8 cellular contexts compared by ENCODE assay signal in genomic region chr18:76493213-76494107, GRCh38. TPM values are rescaled to one million over a fixed set of nuclear protein-coding genes. Genes with fewer than 3 reads are reported as not detected.
DNase-seq lines count a peak whose midpoint lies in the region; ATAC-seq, FAIRE-seq and TF ChIP-seq lines count a peak whose summit lies in the region.

No MANE protein-coding gene starts in this region.

- no peaks in the 10 kb centered on the region for H3K36me3 ChIP-seq in OCI-LY3 (replicated peaks; ENCODE audit: low read depth, low read length)
- H3K36me3 ChIP-seq in body of pancreas (replicated peaks in 1 of 2; ENCODE audit: insufficient read depth in 1 of 2, low read depth in 2 of 2): no peaks in the 10 kb centered on the region
- no peaks in the 10 kb centered on the region for H3K36me3 ChIP-seq in spleen

- peaks cover 8% of the 10 kb centered on the region for H3K79me2 ChIP-seq in OCI-LY3 (ENCODE audit: low read length)

- peaks cover 13% of the 10 kb centered on the region for H3K27me3 ChIP-seq in CD4-positive, alpha-beta T cell (ENCODE audit: control insufficient read depth, insufficient read depth, low read length)
- 0 out of 2 replicates have a peak, but pooled peaks cover 3% of the 10 kb centered on the region for H3K27me3 ChIP-seq in OCI-LY3 (ENCODE audit: low read depth, low read length)
- no peaks in the 10 kb centered on the region for H3K27me3 ChIP-seq in body of pancreas
- peaks cover 0 to 53% (median 3%) of the 10 kb centered on the region in 7 donors for H3K27me3 ChIP-seq in spleen (replicated peaks in 1 of 7)

- no peak for DNase-seq in CD4-positive, alpha-beta T cell
- peak in 1 of 4 donors; percentile 40 for DNase-seq in body of pancreas
- no peak for DNase-seq in spleen
- DNase-seq in stimulated activated CD4-positive, alpha-beta T cell treated with anti-CD3 and anti-CD28 coated beads, Interleukin-4, amount 100 ng/mL, for 1 hour: no peak

- CTCF ChIA-PET in CD4-positive, alpha-beta T cell (lab: Charles Lee): no interaction called here

- H3K4me1 ChIP-seq in OCI-LY3 (ENCODE audit: low read length) (peaks cover 13% of the 10 kb centered on the region; the same call in 1 of the 2 replicates), body of pancreas (peaks cover 26% of the 10 kb centered on the region), spleen (peaks cover 8 to 89% (median 41%) of the 10 kb centered on the region in 6 donors)

- peak; percentile 91 for FAIRE-seq in islet of Langerhans (lab: Jason Lieb, UNC)

- peak overlapping the region; percentile 82 for H3K27ac Mint-ChIP-seq in CD4-positive, alpha-beta T cell

- H3K27me3 Mint-ChIP-seq in CD4-positive, alpha-beta T cell: peaks cover 82% of the 10 kb centered on the region

- intact Hi-C loops in CD4-positive, alpha-beta T cell (cut with DNase I, micrococcal nuclease): loop anchor here (2.0 to 10.0 kb wide), 3 partner anchors 43 to 1899 kb away; partner anchors contain the start of gene ZNF407 (in 2 of the 2)
- intact Hi-C loops in body of pancreas (cut with DNase I): no loop called here
- intact Hi-C loops in spleen (cut with DNase I; ENCODE audit: low total_unique reads): no loop called here

- WGBS in body of pancreas, 2 donors: 0 to 1% methylated on average over 29 of the region's 30 CpGs
- 0 to 1% (median 1%) methylated on average over 29 to 30 of the region's 30 CpGs for WGBS in spleen, 5 donors

- TF ChIP-seq CTCF in CD4-positive, alpha-beta T cell (IDR thresholded peaks at IDR 0.05): no peak
- TF ChIP-seq CTCF in OCI-LY3 (IDR thresholded peaks at IDR 0.05; ENCODE audit: low read depth, low read length): no peak
- no peak for TF ChIP-seq CTCF in body of pancreas (IDR thresholded peaks at IDR 0.05)
- TF ChIP-seq CTCF in spleen (IDR thresholded peaks at IDR 0.05 in 8 of 11, conservative IDR thresholded peaks at IDR 0.05 in 3 of 11): no peak

- peaks cover 31% of the 10 kb centered on the region for H3K36me3 Mint-ChIP-seq in CD4-positive, alpha-beta T cell (ENCODE audit: low read depth)

- POLR2A ChIA-PET in CD4-positive, alpha-beta T cell (lab: Charles Lee): interaction anchor here (0.8 to 2.3 kb wide), 6 partner anchors 25 to 228 kb away, joined by 3 to 7 read pairs (median 5); no protein-coding TSS in a partner anchor

- H3K9me3 Mint-ChIP-seq in CD4-positive, alpha-beta T cell: no peaks in the 10 kb centered on the region

- TF ChIP-seq POLR2A in body of pancreas (IDR thresholded peaks at IDR 0.05) (no peak), spleen (IDR thresholded peaks at IDR 0.05) (no peak)

- H4K20me1 ChIP-seq in OCI-LY3 (ENCODE audit: insufficient read depth, low read length): no peaks in the 10 kb centered on the region

- peak overlapping the region; percentile 76 for H3K4me3 ChIP-seq in OCI-LY3 (ENCODE audit: low read length)
- H3K4me3 ChIP-seq in body of pancreas: peak overlapping the region; percentile 27 to 64
- H3K4me3 ChIP-seq in spleen: peak overlapping the region; percentile 56 to 90 (median 76)

- H2AFZ ChIP-seq in OCI-LY3 (ENCODE audit: low read depth, low read length): peak overlapping the region; percentile 34; the same call in 1 of the 2 replicates

- H3K4me3 Mint-ChIP-seq in CD4-positive, alpha-beta T cell: peak overlapping the region; percentile 95

- peak overlapping the region; percentile 68 for H3K9ac ChIP-seq in OCI-LY3 (ENCODE audit: low read length)

- ATAC-seq in CD4-positive, alpha-beta T cell (ENCODE audit: poor library complexity): no peak
- ATAC-seq in GM19324 (IDR thresholded peaks at IDR 0.05; ENCODE audit: low FRiP score, unreplicated experiment): peak; percentile 17
- ATAC-seq in HG03378 (IDR thresholded peaks at IDR 0.05; ENCODE audit: unreplicated experiment): peak; percentile 20
- peak; percentile 50 for ATAC-seq in body of pancreas

- no peak overlapping the region for H3K27ac ChIP-seq in CD4-positive, alpha-beta T cell (ENCODE audit: low read depth, low read length)
- H3K27ac ChIP-seq in OCI-LY3 (ENCODE audit: low read length): peak overlapping the region; percentile 75
- peak overlapping the region; percentile 81 to 91 (median 90) for H3K27ac ChIP-seq in body of pancreas
- H3K27ac ChIP-seq in spleen: peak overlapping the region; percentile 71 to 97 (median 88)

- no peaks in the 10 kb centered on the region for H3K9me3 ChIP-seq in CD4-positive, alpha-beta T cell (ENCODE audit: control insufficient read depth, low read length)
- H3K9me3 ChIP-seq in OCI-LY3 (ENCODE audit: insufficient read depth, low read length) (peaks cover 6% of the 10 kb centered on the region; the same call in 1 of the 2 replicates), body of pancreas (no peaks in the 10 kb centered on the region), spleen (no peaks in the 10 kb centered on the region)

- peaks cover 59% of the 10 kb centered on the region for H3K4me1 Mint-ChIP-seq in CD4-positive, alpha-beta T cell (ENCODE audit: low read depth)

- peak overlapping the region; percentile 53 for H3K4me2 ChIP-seq in OCI-LY3 (ENCODE audit: low read length)

RNA-seq across cellular contexts. Expression of gene ZNF516, which starts 1.6 kb away (rescaled TPM):
- 10 to 100 TPM; 22.4 to 29.3 TPM for total RNA-seq in CD4-positive, alpha-beta T cell
- 10 to 100 TPM; 13.5 to 16.5 TPM for total RNA-seq in body of pancreas
- 10 to 100 TPM; 20.8 to 58.4 (median 41.1) TPM for total RNA-seq in spleen
- polyA plus RNA-seq in spleen: 1 to 10 TPM; 4.5 to 8.7 (median 4.9) TPM

Comparison
In these comparisons a context has a peak if more than half of its experiments do, and no peak if none do; other contexts are left out.
1. intact Hi-C loops: an anchor here in CD4-positive, alpha-beta T cell (2.0 to 10.0 kb wide); none called in body of pancreas and spleen.